Comparison of ENCODE assay signal across 8 cellular contexts in the genomic region with DNA sequence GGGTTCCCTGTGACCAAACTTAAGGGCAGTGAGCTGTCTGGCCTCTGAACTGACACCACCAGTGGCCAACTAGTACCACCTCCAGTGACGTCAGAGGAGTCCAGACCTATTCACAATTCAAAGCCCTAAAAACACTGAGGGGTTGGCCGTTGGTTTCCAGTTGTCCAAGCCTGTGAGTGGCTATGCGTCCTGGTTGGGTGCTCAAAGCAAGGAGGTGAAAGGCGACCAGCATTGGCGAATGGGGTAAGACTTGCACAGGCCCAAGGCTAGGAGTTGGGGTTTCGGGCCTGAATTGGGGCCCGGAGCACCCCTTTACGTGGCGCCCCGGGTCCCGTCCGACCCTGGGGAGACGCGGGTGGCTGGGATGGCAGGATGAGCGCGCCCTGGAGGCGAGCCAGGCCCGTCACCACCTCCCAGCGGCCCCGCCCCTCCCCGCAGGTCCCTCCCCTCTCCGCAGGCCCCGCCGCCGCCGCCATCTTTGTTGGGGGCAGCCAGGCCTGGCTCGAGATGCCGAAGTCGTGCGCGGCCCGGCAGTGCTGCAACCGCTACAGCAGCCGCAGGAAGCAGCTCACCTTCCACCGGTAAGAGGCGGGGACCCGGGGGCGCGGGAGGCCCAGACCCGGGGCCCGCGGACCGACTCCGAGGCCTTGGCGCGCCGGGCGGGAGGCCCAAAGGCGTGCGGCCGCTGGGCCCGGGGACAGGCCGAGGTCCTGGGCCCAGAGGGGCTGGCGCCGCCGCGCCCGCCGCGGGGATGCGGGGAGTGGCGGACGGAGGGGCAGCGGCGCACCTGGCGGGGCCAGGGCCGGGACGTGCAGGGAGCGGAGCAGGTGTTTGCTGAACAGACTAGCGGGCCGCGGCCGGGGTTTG. TPM values are rescaled to one million over a fixed set of nuclear protein-coding genes. Genes with fewer than 3 reads are reported as not detected.
DNase-seq lines count a peak whose midpoint lies in the region; ATAC-seq and TF ChIP-seq lines count a peak whose summit lies in the region.

A gene with protein sequence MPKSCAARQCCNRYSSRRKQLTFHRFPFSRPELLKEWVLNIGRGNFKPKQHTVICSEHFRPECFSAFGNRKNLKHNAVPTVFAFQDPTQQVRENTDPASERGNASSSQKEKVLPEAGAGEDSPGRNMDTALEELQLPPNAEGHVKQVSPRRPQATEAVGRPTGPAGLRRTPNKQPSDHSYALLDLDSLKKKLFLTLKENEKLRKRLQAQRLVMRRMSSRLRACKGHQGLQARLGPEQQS (plus strand): TSS at position 157 of the 867 bp plus-strand sequence. CDS start 351 bp downstream, at position 508.

- peak; percentile 74 for ATAC-seq in GM19025 (IDR thresholded peaks at IDR 0.05; ENCODE audit: low read depth, unreplicated experiment)
- ATAC-seq in HG03280 (IDR thresholded peaks at IDR 0.05; ENCODE audit: unreplicated experiment): peak; percentile 87
- ATAC-seq in lower lobe of right lung: peak; percentile 95 to 97

- peak within 1 kb of the TSS; percentile 87 for H3K4me3 Mint-ChIP-seq in activated CD4-positive, alpha-beta memory T cell treated with anti-CD3 and anti-CD28 coated beads, Interleukin-2, amount 10 ng/mL, durations not matched to agents 7 days and 5 days

- H3K9me3 ChIP-seq in BE2C (no peaks in the 10 kb centered on the region), lower lobe of right lung (no peaks in the 10 kb centered on the region)

- H3K9me3 Mint-ChIP-seq in activated CD4-positive, alpha-beta memory T cell treated with anti-CD3 and anti-CD28 coated beads, Interleukin-2, amount 10 ng/mL, durations not matched to agents 7 days and 5 days: no peaks in the 10 kb centered on the region

- POLR2A ChIA-PET in activated CD4-positive, alpha-beta memory T cell treated with anti-CD3 and anti-CD28 coated beads, Interleukin-2, amount 10 ng/mL, durations not matched to agents 7 days and 5 days (lab: Charles Lee): interaction anchor here (0.7 to 3.5 kb wide), 4 partner anchors 11 to 25 kb away, joined by 3 to 23 read pairs (median 6); a partner anchor contains a TSS

- H3K27me3 Mint-ChIP-seq in activated CD4-positive, alpha-beta memory T cell treated with anti-CD3 and anti-CD28 coated beads, Interleukin-2, amount 10 ng/mL, durations not matched to agents 7 days and 5 days: no peaks in the 10 kb centered on the region

- CTCF ChIA-PET in activated CD4-positive, alpha-beta memory T cell treated with anti-CD3 and anti-CD28 coated beads, Interleukin-2, amount 10 ng/mL, durations not matched to agents 7 days and 5 days (lab: Charles Lee): interaction anchor here (1.0 to 1.5 kb wide), 2 partner anchors 13 to 25 kb away, joined by 6 read pairs; no protein-coding TSS in a partner anchor

- no peaks in the 10 kb centered on the region for H3K4me1 ChIP-seq in BE2C
- H3K4me1 ChIP-seq in lower lobe of right lung: peaks cover 25% of the 10 kb centered on the region

- peak within 1 kb of the TSS; percentile 81 for H3K27ac Mint-ChIP-seq in activated CD4-positive, alpha-beta memory T cell treated with anti-CD3 and anti-CD28 coated beads, Interleukin-2, amount 10 ng/mL, durations not matched to agents 7 days and 5 days

- TF ChIP-seq CTCF in BE2C (IDR thresholded peaks at IDR 0.05; ENCODE audit: low read depth, low read length) (no peak), lower lobe of right lung (IDR thresholded peaks at IDR 0.05) (peak; percentile 24)

- DNase-seq in BE2C: peak; percentile 84
- peak; percentile 30 for DNase-seq in NCI-H748 treated with DMSO at 0.1 percent for 48 hours (lab: John Stamatoyannopoulos, UW)
- peak; percentile 90 for DNase-seq in activated CD4-positive, alpha-beta memory T cell treated with anti-CD3 and anti-CD28 coated beads, Interleukin-2, amount 10 ng/mL, durations not matched to agents 7 days and 5 days
- peak; percentile 95 for DNase-seq in ecto neural progenitor cell (ENCODE audit: low spot score)
- DNase-seq in lower lobe of right lung: peak; percentile 91
- peak; percentile 72 to 89 (median 81) for DNase-seq in stimulated activated CD4-positive, alpha-beta T cell treated with anti-CD3 and anti-CD28 coated beads, TNF-alpha, amount 100 ng/mL, for 24 hours (ENCODE audit: low read depth in 3 of 3)

- intact Hi-C loops in lower lobe of right lung (cut with DNase I): no loop called here

- H3K36me3 Mint-ChIP-seq in activated CD4-positive, alpha-beta memory T cell treated with anti-CD3 and anti-CD28 coated beads, Interleukin-2, amount 10 ng/mL, durations not matched to agents 7 days and 5 days (ENCODE audit: low read depth): peaks cover 58% of the 10 kb centered on the region

- H3K4me1 Mint-ChIP-seq in activated CD4-positive, alpha-beta memory T cell treated with anti-CD3 and anti-CD28 coated beads, Interleukin-2, amount 10 ng/mL, durations not matched to agents 7 days and 5 days: peaks cover 33% of the 10 kb centered on the region

- peaks cover 5% of the 10 kb centered on the region for H3K36me3 ChIP-seq in BE2C
- H3K36me3 ChIP-seq in lower lobe of right lung: peaks cover 59% of the 10 kb centered on the region

- no peaks in the 10 kb centered on the region for H3K27me3 ChIP-seq in BE2C
- H3K27me3 ChIP-seq in lower lobe of right lung (ENCODE audit: low read depth): no peaks in the 10 kb centered on the region

- peak within 1 kb of the TSS; percentile 85 for H3K27ac ChIP-seq in lower lobe of right lung

- H3K4me3 ChIP-seq in BE2C (ENCODE audit: low read depth, low read length) (peak within 1 kb of the TSS; percentile 65), lower lobe of right lung (peak within 1 kb of the TSS; percentile 91)

RNA-seq across cellular contexts. Expression of the gene that starts here (rescaled TPM):
- 34.0 TPM for polyA plus RNA-seq in BE2C (2012; ENCODE audit: insufficient read depth, insufficient read length, low read depth)
- 10 to 100 TPM; 23.7 to 24.1 TPM for total RNA-seq in activated CD4-positive, alpha-beta memory T cell treated with anti-CD3 and anti-CD28 coated beads, Interleukin-2, amount 10 ng/mL, durations not matched to agents 7 days and 5 days
- total RNA-seq in lower lobe of right lung: 15.7 TPM

Comparison
In these comparisons a context has a peak if more than half of its experiments do, and no peak if none do; other contexts are left out.
1. Peak in every context shown above with its lines: DNase-seq, ATAC-seq, H3K4me3 ChIP-seq and H3K27ac ChIP-seq.
2. DNase-seq: peak in every context shown above with its lines; median percentile 95 in ecto neural progenitor cell; 91 in lower lobe of right lung; 90 in activated CD4-positive, alpha-beta memory T cell treated with anti-CD3 and anti-CD28 coated beads, Interleukin-2, amount 10 ng/mL, durations not matched to agents 7 days and 5 days; 84 in BE2C; 81 in stimulated activated CD4-positive, alpha-beta T cell treated with anti-CD3 and anti-CD28 coated beads, TNF-alpha, amount 100 ng/mL, for 24 hours; 30 in NCI-H748 treated with DMSO at 0.1 percent for 48 hours.